ENCODE assay signal across 1 cellular context in the genomic region with DNA sequence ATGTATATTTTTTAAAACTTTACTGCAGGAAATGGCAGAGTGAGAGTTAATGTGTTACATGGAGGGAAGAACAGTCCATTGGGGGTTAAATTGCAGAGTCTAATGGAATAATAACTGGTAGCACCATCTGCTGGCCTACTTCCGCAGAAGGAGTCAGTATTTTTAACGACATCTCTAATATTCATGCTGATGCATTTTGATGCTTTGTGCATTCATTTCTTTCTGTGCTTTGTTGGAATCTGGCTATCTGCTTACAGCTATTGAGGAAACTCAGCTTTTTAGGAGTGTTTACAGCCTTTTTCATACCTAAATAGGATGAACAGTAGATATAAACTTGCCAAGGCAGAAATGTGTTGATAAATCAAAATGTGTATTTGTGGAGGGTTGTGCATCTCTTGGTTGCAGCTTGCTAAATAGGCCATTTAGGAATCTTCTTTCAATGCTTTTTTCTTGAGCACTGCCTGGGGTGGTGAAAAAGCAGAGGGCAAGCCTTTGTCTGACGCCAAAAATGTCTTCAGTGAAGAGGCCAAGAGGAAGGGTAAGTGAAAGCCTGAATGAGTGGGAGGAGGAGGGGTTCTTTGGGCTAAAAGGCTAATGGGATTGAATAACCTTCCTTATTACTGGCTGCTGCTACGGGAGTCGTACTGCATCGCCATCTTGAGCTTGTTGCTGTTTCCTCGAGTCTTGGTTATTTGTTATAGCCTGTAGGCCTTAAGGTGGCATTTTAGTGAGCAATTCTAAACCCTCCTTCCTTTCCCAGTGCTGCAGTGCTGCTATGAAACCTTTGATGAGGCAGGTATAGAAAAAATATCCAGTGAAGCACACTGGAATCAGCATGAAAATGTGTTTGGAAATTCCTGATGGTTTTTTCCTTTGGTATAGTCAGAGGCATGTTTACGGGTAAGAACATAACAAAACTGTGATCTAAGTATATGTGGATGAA.
TF ChIP-seq lines count a peak whose summit lies in the region.

No MANE protein-coding gene starts in this region.

TF ChIP-seq in GM12878, 131 proteins besides CTCF, POLR2A, EP300 and RAD21 (continued from another document):
- TF ChIP-seq, protein P1, sequence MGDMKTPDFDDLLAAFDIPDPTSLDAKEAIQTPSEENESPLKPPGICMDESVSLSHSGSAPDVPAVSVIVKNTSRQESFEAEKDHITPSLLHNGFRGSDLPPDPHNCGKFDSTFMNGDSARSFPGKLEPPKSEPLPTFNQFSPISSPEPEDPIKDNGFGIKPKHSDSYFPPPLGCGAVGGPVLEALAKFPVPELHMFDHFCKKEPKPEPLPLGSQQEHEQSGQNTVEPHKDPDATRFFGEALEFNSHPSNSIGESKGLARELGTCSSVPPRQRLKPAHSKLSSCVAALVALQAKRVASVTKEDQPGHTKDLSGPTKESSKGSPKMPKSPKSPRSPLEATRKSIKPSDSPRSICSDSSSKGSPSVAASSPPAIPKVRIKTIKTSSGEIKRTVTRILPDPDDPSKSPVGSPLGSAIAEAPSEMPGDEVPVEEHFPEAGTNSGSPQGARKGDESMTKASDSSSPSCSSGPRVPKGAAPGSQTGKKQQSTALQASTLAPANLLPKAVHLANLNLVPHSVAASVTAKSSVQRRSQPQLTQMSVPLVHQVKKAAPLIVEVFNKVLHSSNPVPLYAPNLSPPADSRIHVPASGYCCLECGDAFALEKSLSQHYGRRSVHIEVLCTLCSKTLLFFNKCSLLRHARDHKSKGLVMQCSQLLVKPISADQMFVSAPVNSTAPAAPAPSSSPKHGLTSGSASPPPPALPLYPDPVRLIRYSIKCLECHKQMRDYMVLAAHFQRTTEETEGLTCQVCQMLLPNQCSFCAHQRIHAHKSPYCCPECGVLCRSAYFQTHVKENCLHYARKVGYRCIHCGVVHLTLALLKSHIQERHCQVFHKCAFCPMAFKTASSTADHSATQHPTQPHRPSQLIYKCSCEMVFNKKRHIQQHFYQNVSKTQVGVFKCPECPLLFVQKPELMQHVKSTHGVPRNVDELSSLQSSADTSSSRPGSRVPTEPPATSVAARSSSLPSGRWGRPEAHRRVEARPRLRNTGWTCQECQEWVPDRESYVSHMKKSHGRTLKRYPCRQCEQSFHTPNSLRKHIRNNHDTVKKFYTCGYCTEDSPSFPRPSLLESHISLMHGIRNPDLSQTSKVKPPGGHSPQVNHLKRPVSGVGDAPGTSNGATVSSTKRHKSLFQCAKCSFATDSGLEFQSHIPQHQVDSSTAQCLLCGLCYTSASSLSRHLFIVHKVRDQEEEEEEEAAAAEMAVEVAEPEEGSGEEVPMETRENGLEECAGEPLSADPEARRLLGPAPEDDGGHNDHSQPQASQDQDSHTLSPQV (IDR thresholded peaks at IDR 0.05) = no peak
- TF ChIP-seq FOS (IDR thresholded peaks at IDR 0.05; ENCODE audit: borderline replicate concordance, extremely low read depth, insufficient read length) (no peak), NBN (IDR thresholded peaks at IDR 0.05) (peak; percentile 42; the same call in 1 of the 2 replicates), ZZZ3 (IDR thresholded peaks at IDR 0.05; ENCODE audit: control insufficient read depth, insufficient read length, low read depth) (no peak), HDGF (IDR thresholded peaks at IDR 0.05) (peak; percentile 61; the same call in 1 of the 2 replicates), MEF2B (IDR thresholded peaks at IDR 0.05; ENCODE audit: partially characterized antibody, poor library complexity, severe bottlenecking) (no peak), RELB (IDR thresholded peaks at IDR 0.05; ENCODE audit: low read depth) (0 out of 2 replicates have a peak, but pooled peaks have one; percentile 32), ZSCAN29 (IDR thresholded peaks at IDR 0.05) (no peak), TBL1XR1 (IDR thresholded peaks at IDR 0.05; ENCODE audit: low read depth, low read length) (no peak), FOXM1 (IDR thresholded peaks at IDR 0.05; ENCODE audit: low read depth, low read length) (peak; percentile 33; the same call in 1 of the 2 replicates), POLR2AphosphoS2 (IDR thresholded peaks at IDR 0.05; ENCODE audit: low read depth, low read length) (0 out of 2 replicates have a peak, but pooled peaks have one; percentile 41), SMC3 (IDR thresholded peaks at IDR 0.05; ENCODE audit: borderline replicate concordance, low read length) (peak; percentile 71), ATF7 (IDR thresholded peaks at IDR 0.05; ENCODE audit: low read depth) (no peak), MTA3 (IDR thresholded peaks at IDR 0.05; ENCODE audit: borderline replicate concordance, low read length) (no peak), MEF2A (IDR thresholded peaks at IDR 0.05; ENCODE audit: insufficient read depth, low read depth, low read length) (no peak), ZNF384 (IDR thresholded peaks at IDR 0.05; ENCODE audit: borderline replicate concordance, low read depth, low read length) (no peak), KLF5 (IDR thresholded peaks at IDR 0.05; ENCODE audit: partially characterized antibody) (no peak), ELK1 (IDR thresholded peaks at IDR 0.05; ENCODE audit: low read depth, low read length) (no peak), POU2F2 (IDR thresholded peaks at IDR 0.05; ENCODE audit: borderline replicate concordance, low read depth, low read length) (peak; percentile 75; the same call in 2 of the 3 replicates), ETV6 (conservative IDR thresholded peaks at IDR 0.05 in 1 of 2, IDR thresholded peaks at IDR 0.05 in 1 of 2; ENCODE audit: borderline replicate concordance in 1 of 2, low read depth in 1 of 2) (no peak), RAD51 (IDR thresholded peaks at IDR 0.05) (no peak), GATAD2B (conservative IDR thresholded peaks at IDR 0.05; ENCODE audit: low read depth) (peak; percentile 34; the same call in 1 of the 2 replicates), ZNF24 (IDR thresholded peaks at IDR 0.05) (peak; percentile 13; the same call in 1 of the 2 replicates), IRF4 (IDR thresholded peaks at IDR 0.05; ENCODE audit: low read depth, low read length) (peak; percentile 54; the same call in 1 of the 2 replicates)
- TF ChIP-seq, protein P2, sequence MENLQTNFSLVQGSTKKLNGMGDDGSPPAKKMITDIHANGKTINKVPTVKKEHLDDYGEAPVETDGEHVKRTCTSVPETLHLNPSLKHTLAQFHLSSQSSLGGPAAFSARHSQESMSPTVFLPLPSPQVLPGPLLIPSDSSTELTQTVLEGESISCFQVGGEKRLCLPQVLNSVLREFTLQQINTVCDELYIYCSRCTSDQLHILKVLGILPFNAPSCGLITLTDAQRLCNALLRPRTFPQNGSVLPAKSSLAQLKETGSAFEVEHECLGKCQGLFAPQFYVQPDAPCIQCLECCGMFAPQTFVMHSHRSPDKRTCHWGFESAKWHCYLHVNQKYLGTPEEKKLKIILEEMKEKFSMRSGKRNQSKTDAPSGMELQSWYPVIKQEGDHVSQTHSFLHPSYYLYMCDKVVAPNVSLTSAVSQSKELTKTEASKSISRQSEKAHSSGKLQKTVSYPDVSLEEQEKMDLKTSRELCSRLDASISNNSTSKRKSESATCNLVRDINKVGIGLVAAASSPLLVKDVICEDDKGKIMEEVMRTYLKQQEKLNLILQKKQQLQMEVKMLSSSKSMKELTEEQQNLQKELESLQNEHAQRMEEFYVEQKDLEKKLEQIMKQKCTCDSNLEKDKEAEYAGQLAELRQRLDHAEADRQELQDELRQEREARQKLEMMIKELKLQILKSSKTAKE (IDR thresholded peaks at IDR 0.05; ENCODE audit: low read depth, poor library complexity, severe bottlenecking) = no peak
- TF ChIP-seq, protein P3, sequence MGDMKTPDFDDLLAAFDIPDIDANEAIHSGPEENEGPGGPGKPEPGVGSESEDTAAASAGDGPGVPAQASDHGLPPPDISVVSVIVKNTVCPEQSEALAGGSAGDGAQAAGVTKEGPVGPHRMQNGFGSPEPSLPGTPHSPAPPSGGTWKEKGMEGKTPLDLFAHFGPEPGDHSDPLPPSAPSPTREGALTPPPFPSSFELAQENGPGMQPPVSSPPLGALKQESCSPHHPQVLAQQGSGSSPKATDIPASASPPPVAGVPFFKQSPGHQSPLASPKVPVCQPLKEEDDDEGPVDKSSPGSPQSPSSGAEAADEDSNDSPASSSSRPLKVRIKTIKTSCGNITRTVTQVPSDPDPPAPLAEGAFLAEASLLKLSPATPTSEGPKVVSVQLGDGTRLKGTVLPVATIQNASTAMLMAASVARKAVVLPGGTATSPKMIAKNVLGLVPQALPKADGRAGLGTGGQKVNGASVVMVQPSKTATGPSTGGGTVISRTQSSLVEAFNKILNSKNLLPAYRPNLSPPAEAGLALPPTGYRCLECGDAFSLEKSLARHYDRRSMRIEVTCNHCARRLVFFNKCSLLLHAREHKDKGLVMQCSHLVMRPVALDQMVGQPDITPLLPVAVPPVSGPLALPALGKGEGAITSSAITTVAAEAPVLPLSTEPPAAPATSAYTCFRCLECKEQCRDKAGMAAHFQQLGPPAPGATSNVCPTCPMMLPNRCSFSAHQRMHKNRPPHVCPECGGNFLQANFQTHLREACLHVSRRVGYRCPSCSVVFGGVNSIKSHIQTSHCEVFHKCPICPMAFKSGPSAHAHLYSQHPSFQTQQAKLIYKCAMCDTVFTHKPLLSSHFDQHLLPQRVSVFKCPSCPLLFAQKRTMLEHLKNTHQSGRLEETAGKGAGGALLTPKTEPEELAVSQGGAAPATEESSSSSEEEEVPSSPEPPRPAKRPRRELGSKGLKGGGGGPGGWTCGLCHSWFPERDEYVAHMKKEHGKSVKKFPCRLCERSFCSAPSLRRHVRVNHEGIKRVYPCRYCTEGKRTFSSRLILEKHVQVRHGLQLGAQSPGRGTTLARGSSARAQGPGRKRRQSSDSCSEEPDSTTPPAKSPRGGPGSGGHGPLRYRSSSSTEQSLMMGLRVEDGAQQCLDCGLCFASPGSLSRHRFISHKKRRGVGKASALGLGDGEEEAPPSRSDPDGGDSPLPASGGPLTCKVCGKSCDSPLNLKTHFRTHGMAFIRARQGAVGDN (IDR thresholded peaks at IDR 0.05) = no peak; the same call in 1 of the 2 replicates
- TF ChIP-seq, protein P4, sequence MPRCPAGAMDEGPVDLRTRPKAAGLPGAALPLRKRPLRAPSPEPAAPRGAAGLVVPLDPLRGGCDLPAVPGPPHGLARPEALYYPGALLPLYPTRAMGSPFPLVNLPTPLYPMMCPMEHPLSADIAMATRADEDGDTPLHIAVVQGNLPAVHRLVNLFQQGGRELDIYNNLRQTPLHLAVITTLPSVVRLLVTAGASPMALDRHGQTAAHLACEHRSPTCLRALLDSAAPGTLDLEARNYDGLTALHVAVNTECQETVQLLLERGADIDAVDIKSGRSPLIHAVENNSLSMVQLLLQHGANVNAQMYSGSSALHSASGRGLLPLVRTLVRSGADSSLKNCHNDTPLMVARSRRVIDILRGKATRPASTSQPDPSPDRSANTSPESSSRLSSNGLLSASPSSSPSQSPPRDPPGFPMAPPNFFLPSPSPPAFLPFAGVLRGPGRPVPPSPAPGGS (IDR thresholded peaks at IDR 0.05; ENCODE audit: borderline replicate concordance, insufficient read depth, low read depth, low read length, poor library complexity, severe bottlenecking) = no peak
- TF ChIP-seq, protein P5, sequence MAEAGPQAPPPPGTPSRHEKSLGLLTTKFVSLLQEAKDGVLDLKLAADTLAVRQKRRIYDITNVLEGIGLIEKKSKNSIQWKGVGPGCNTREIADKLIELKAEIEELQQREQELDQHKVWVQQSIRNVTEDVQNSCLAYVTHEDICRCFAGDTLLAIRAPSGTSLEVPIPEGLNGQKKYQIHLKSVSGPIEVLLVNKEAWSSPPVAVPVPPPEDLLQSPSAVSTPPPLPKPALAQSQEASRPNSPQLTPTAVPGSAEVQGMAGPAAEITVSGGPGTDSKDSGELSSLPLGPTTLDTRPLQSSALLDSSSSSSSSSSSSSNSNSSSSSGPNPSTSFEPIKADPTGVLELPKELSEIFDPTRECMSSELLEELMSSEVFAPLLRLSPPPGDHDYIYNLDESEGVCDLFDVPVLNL (IDR thresholded peaks at IDR 0.05; ENCODE audit: low read depth, low read length) = no peak
